29 cellular contexts compared by ENCODE assay signal in genomic region chr11:117631336-117632090, GRCh38.
DNase-seq lines count a peak whose midpoint lies in the region; ATAC-seq and TF ChIP-seq lines count a peak whose summit lies in the region.
"Had no signal": no experiment of that assay in that cellular context is flagged by ENCODE, and none has a peak within 500 bp of the region (broad histone marks: within the 10 kb centered on the region; RNA-seq: fewer than 3 reads in every experiment).

No MANE protein-coding gene starts in this region.

- H3K79me2 ChIP-seq in GM23338 (replicated peaks; ENCODE audit: insufficient read depth) (no peaks in the 10 kb centered on the region), trophoblast cell (ENCODE audit: control insufficient read depth, insufficient read depth, low read length, poor library complexity) (no peaks in the 10 kb centered on the region)

- no peak overlapping the region for H3K4me3 Mint-ChIP-seq in GM23338
- H3K4me3 Mint-ChIP-seq: B cell; CD8-positive, alpha-beta memory T cell; central memory CD8-positive, alpha-beta T cell; IgD-negative memory B cell; memory B cell; nephron; T-helper 1 cell treated with Interleukin-12 subunit alpha and Interleukin-12 subunit beta and Interleukin-4 antibody, amounts not matched to agents 30 μg/mL and 1 μg/mL, for 36 hours had no signal

- no peak overlapping the region for H2AK5ac ChIP-seq in trophoblast cell (ENCODE audit: low read length)

- H3K4me2 ChIP-seq in GM23338, result no peak overlapping the region
- H3K4me2 ChIP-seq in trophoblast cell (ENCODE audit: low read length), result no peak overlapping the region
- H3K4me2 ChIP-seq: A549 had no signal

- H3K79me1 ChIP-seq in trophoblast cell (ENCODE audit: low read length), result no peaks in the 10 kb centered on the region

- ATAC-seq in GM23338, result peak; percentile 45; the same call in 2 of the 3 replicates
- ATAC-seq in Panc1, result peak; percentile 24; the same call in 1 of the 2 replicates
- ATAC-seq in HG03432 (IDR thresholded peaks at IDR 0.05; ENCODE audit: unreplicated experiment), result no peak
- ATAC-seq in GM19455 (IDR thresholded peaks at IDR 0.05; ENCODE audit: unreplicated experiment), result no peak
- ATAC-seq in GM18519 (IDR thresholded peaks at IDR 0.05; ENCODE audit: low FRiP score, unreplicated experiment), result no peak
- ATAC-seq: A549; activated CD4-positive, CD25-positive, alpha-beta regulatory T cell treated with anti-CD3 and anti-CD28 coated beads, Interleukin-2, amount 50 U/mL, for 24 hours; left lung had no signal

- no peaks in the 10 kb centered on the region for H3K9me2 ChIP-seq in GM23338 (ENCODE audit: insufficient read depth)

- H2BK120ac ChIP-seq in trophoblast cell (ENCODE audit: insufficient read depth, low read length, poor library complexity), result no peak overlapping the region

- no peak overlapping the region for H4K8ac ChIP-seq in trophoblast cell (ENCODE audit: low read depth, low read length)

- no peak overlapping the region for H4K91ac ChIP-seq in trophoblast cell (ENCODE audit: low read depth, low read length)

- no peaks in the 10 kb centered on the region for H3K36me3 ChIP-seq in GM23338 (ENCODE audit: insufficient read depth)
- H3K36me3 ChIP-seq in Panc1 (ENCODE audit: control insufficient read depth, insufficient read depth, low read length), result no peaks in the 10 kb centered on the region
- no peaks in the 10 kb centered on the region for H3K36me3 ChIP-seq in trophoblast cell (ENCODE audit: control insufficient read depth in 1 of 2, insufficient read depth in 2 of 2, low read length in 2 of 2)
- H3K36me3 ChIP-seq: left lung, ovary, tibial artery had no signal

- intact Hi-C loops in Panc1 (cut with micrococcal nuclease; ENCODE audit: unreplicated experiment), result no loop called here

- no peak overlapping the region for H2BK12ac ChIP-seq in trophoblast cell (ENCODE audit: low read length)

- H3K14ac ChIP-seq in trophoblast cell (ENCODE audit: low read length), result no peak overlapping the region

- no peak overlapping the region for H3K27ac Mint-ChIP-seq in GM23338
- H3K27ac Mint-ChIP-seq: B cell; IgD-negative memory B cell; memory B cell; T-helper 1 cell treated with Interleukin-12 subunit alpha and Interleukin-12 subunit beta and Interleukin-4 antibody, amounts not matched to agents 30 μg/mL and 1 μg/mL, for 36 hours had no signal

- H3K9me3 Mint-ChIP-seq in GM23338, result no peaks in the 10 kb centered on the region; the same call in 2 of the 3 replicates
- H3K9me3 Mint-ChIP-seq: CD8-positive, alpha-beta memory T cell; central memory CD8-positive, alpha-beta T cell; IgD-negative memory B cell; memory B cell; nephron; T-helper 1 cell treated with Interleukin-12 subunit alpha and Interleukin-12 subunit beta and Interleukin-4 antibody, amounts not matched to agents 30 μg/mL and 1 μg/mL, for 36 hours had no signal

- no peak overlapping the region for H2BK5ac ChIP-seq in trophoblast cell (ENCODE audit: low read depth, low read length, poor library complexity)

- no peaks in the 10 kb centered on the region for H3K36me3 Mint-ChIP-seq in GM23338 (ENCODE audit: low read depth)
- H3K36me3 Mint-ChIP-seq: CD8-positive, alpha-beta memory T cell; IgD-negative memory B cell; memory B cell had no signal

- H3K23ac ChIP-seq in trophoblast cell (ENCODE audit: low read length), result no peak overlapping the region

- POLR2A ChIA-PET in Panc1 (lab: Charles Lee), result no interaction called here

- H4K12ac ChIP-seq in trophoblast cell (ENCODE audit: low read depth, low read length), result no peak overlapping the region

- DNase-seq in GM23338 (ENCODE audit: low spot score) (no peak), Panc1 (ENCODE audit: low read depth, low spot score) (no peak), choroid plexus epithelial cell (ENCODE audit: low read depth) (peak; percentile 4), trophoblast cell (peak; percentile 47 to 61), NOMO-1 treated with dmso at 0.1 percent for 144 hours (lab: John Stamatoyannopoulos, UW; ENCODE audit: unreplicated experiment) (no peak)
- DNase-seq: activated CD4-positive, alpha-beta T cell treated with anti-CD3 and anti-CD28 coated beads, Interleukin-2, amount 50 U/mL, for 48 hours; activated gamma-delta T cell treated with Interleukin-2 at 50 U/mL for 16 hours; activated T-cell treated with anti-CD3 and anti-CD28 coated beads, Interleukin-2, amount 50 U/mL, for 48 hours; CD8-positive, alpha-beta memory T cell; HCEC 1CT; left lung; NCI-H446 treated with DMSO at 0.1 percent for 48 hours; NCI-H774; ovary; retina; stimulated activated naive CD4-positive, alpha-beta T cell treated with Interleukin-2 at 50 U/mL for 16 hours; tibial artery had no signal

- H3K4ac ChIP-seq in trophoblast cell (ENCODE audit: low read depth, low read length), result no peak overlapping the region

- H2AFZ ChIP-seq in GM23338 (no peak overlapping the region), trophoblast cell (ENCODE audit: insufficient read depth, low read length, poor library complexity) (no peak overlapping the region)

- TF ChIP-seq CTCF in GM23338 (conservative IDR thresholded peaks at IDR 0.05; ENCODE audit: low read depth in 2 of 2) (peak in 1 of 2 experiments; percentile 28; a peak in 3 of 4 replicates), Panc1 (IDR thresholded peaks at IDR 0.05) (no peak), choroid plexus epithelial cell (conservative IDR thresholded peaks at IDR 0.05; ENCODE audit: low read depth, low read length) (no peak)

- no peaks in the 10 kb centered on the region for H3K4me1 ChIP-seq in GM23338 (ENCODE audit: insufficient read depth)
- H3K4me1 ChIP-seq in Panc1 (ENCODE audit: control insufficient read depth, insufficient read depth, low read length), result no peaks in the 10 kb centered on the region
- no peaks in the 10 kb centered on the region for H3K4me1 ChIP-seq in trophoblast cell (ENCODE audit: control insufficient read depth in 1 of 2, insufficient read depth in 2 of 2, low read length in 2 of 2)
- H3K4me1 ChIP-seq: A549, left lung, tibial artery had no signal

- no peaks in the 10 kb centered on the region for H3K27me3 ChIP-seq in GM23338 (ENCODE audit: insufficient read depth)
- peaks cover 6% of the 10 kb centered on the region; the same call in 1 of the 2 replicates for H3K27me3 ChIP-seq in Panc1 (ENCODE audit: control insufficient read depth, insufficient read depth, low read length)
- H3K27me3 ChIP-seq in trophoblast cell (ENCODE audit: insufficient read depth, low read length), result no peaks in the 10 kb centered on the region
- H3K27me3 ChIP-seq: left lung, ovary had no signal

- H3K4me3 ChIP-seq in GM23338 (no peak overlapping the region), Panc1 (ENCODE audit: low read depth in 2 of 2, low read length in 2 of 2) (no peak overlapping the region), choroid plexus epithelial cell (ENCODE audit: low read depth, low read length) (no peak overlapping the region), trophoblast cell (ENCODE audit: low read depth, low read length) (no peak overlapping the region)
- H3K4me3 ChIP-seq: A549, left lung, ovary, skin epidermis, tibial artery had no signal

- H3K9me3 ChIP-seq in Panc1 (ENCODE audit: control insufficient read depth, insufficient read depth, low read depth, low read length) (no peaks in the 10 kb centered on the region), trophoblast cell (ENCODE audit: insufficient read depth, low read depth, low read length) (no peaks in the 10 kb centered on the region)
- H3K9me3 ChIP-seq: A549, left lung, ovary, tibial artery had no signal

- CTCF ChIA-PET in Panc1 (lab: Charles Lee), result no interaction called here

- H3F3A ChIP-seq in GM23338 (replicated peaks; ENCODE audit: low read depth), result no peaks in the 10 kb centered on the region

- no peak overlapping the region for H3K9ac ChIP-seq in trophoblast cell (ENCODE audit: low read length)

- peaks cover 6% of the 10 kb centered on the region for H3K27me3 Mint-ChIP-seq in GM23338 (ENCODE audit: insufficient read depth, low read depth, poor library complexity)

- BruUV-seq in Panc1 (replicated peaks; lab: Mats Ljungman, UMichigan), result no TSS peak

- H3K4me1 Mint-ChIP-seq in GM23338, result peaks cover 16% of the 10 kb centered on the region; the same call in 2 of the 3 replicates
- H3K4me1 Mint-ChIP-seq: B cell; CD8-positive, alpha-beta memory T cell; central memory CD8-positive, alpha-beta T cell; memory B cell had no signal

- in situ Hi-C loops in Panc1 (cut with HindIII; ENCODE audit: low pct_unique_long_range_greater_than_20kb, low sequenced_read_pairs), result no loop called here

- WGBS in trophoblast cell (ENCODE audit: extremely low coverage, insufficient coverage, insufficient read length), result no CpG with 5 or more reads among the region's 9 CpGs

- H3K27ac ChIP-seq in GM23338 (ENCODE audit: low read depth) (no peak overlapping the region), Panc1 (ENCODE audit: low read length) (no peak overlapping the region), trophoblast cell (ENCODE audit: low read depth, low read length) (no peak overlapping the region)
- H3K27ac ChIP-seq: A549, left lung, ovary, skin epidermis, tibial artery had no signal

- no peak overlapping the region for H3K18ac ChIP-seq in trophoblast cell (ENCODE audit: low read length)

- H4K20me1 ChIP-seq in GM23338 (replicated peaks; ENCODE audit: insufficient read depth), result no peaks in the 10 kb centered on the region

TF ChIP-seq in GM23338, 12 proteins besides CTCF, POLR2A, EP300 and RAD21 (continues in another document):
- TF ChIP-seq, protein P1, sequence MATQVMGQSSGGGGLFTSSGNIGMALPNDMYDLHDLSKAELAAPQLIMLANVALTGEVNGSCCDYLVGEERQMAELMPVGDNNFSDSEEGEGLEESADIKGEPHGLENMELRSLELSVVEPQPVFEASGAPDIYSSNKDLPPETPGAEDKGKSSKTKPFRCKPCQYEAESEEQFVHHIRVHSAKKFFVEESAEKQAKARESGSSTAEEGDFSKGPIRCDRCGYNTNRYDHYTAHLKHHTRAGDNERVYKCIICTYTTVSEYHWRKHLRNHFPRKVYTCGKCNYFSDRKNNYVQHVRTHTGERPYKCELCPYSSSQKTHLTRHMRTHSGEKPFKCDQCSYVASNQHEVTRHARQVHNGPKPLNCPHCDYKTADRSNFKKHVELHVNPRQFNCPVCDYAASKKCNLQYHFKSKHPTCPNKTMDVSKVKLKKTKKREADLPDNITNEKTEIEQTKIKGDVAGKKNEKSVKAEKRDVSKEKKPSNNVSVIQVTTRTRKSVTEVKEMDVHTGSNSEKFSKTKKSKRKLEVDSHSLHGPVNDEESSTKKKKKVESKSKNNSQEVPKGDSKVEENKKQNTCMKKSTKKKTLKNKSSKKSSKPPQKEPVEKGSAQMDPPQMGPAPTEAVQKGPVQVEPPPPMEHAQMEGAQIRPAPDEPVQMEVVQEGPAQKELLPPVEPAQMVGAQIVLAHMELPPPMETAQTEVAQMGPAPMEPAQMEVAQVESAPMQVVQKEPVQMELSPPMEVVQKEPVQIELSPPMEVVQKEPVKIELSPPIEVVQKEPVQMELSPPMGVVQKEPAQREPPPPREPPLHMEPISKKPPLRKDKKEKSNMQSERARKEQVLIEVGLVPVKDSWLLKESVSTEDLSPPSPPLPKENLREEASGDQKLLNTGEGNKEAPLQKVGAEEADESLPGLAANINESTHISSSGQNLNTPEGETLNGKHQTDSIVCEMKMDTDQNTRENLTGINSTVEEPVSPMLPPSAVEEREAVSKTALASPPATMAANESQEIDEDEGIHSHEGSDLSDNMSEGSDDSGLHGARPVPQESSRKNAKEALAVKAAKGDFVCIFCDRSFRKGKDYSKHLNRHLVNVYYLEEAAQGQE (IDR thresholded peaks at IDR 0.05; ENCODE audit: unreplicated experiment), result no peak
- no peak for TF ChIP-seq STAT1 (IDR thresholded peaks at IDR 0.05; ENCODE audit: unreplicated experiment)

Comparison
In these comparisons a context has a peak if more than half of its experiments do, and no peak if none do; other contexts are left out.
1. ATAC-seq: peak in GM23338 (single experiment) and Panc1 (single experiment); none in HG03432 (single experiment), GM19455 (single experiment) and GM18519 (single experiment).
2. DNase-seq: peak in choroid plexus epithelial cell (single experiment) and trophoblast cell (2 of 2); none in GM23338 (single experiment), Panc1 (single experiment) and NOMO-1 treated with dmso at 0.1 percent for 144 hours (single experiment).